ENCODE assay signal across 10 cellular contexts in the genomic region with DNA sequence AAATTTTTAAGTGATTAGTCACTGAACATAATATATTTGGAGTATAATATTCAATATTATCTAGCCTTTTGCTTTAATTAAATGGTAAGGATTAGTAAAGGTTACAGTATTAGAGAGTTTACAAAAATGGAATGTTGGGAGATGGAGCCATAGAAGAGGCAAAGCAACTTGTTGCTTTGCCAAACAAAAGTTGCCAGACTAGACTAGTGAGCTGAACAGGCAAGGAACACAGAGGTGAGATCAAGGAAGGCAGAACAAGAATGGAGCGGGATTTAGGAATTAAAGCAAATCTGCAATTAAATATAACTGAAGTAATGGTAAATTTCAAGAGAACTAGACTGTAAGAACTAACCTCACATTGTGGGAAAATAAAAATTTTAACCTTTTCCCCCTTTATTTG. TPM values are rescaled to one million over a fixed set of nuclear protein-coding genes. Genes with fewer than 3 reads are reported as not detected.
DNase-seq lines count a peak whose midpoint lies in the region; ATAC-seq, FAIRE-seq and TF ChIP-seq lines count a peak whose summit lies in the region.
"Had no signal": no experiment of that assay in that cellular context is flagged by ENCODE, and none has a peak within 500 bp of the region (broad histone marks: within the 10 kb centered on the region; RNA-seq: fewer than 3 reads in every experiment).

No MANE protein-coding gene starts in this region.

- H4K20me1 ChIP-seq in SK-N-SH (ENCODE audit: insufficient read depth), result peaks cover 38% of the 10 kb centered on the region
- peaks cover 28% of the 10 kb centered on the region for H4K20me1 ChIP-seq in PC-9 (ENCODE audit: insufficient read depth)

- H3K36me3 ChIP-seq in SK-N-SH (replicated peaks in 1 of 2; ENCODE audit: control insufficient read depth in 1 of 2, insufficient read depth in 2 of 2, low read length in 1 of 2) (peaks cover 32 to 53% of the 10 kb centered on the region in 2 experiments), PC-9 (ENCODE audit: low read depth) (peaks cover 27% of the 10 kb centered on the region), small intestine (ENCODE audit: control insufficient read depth in 2 of 2, insufficient read depth in 2 of 2, low read length in 2 of 2) (no peaks in the 10 kb centered on the region)

- no TSS peak for BruUV-seq in PC-9 (replicated peaks; lab: Mats Ljungman, UMichigan)

- H3K9me2 ChIP-seq in SK-N-SH (no peaks in the 10 kb centered on the region), PC-9 (ENCODE audit: insufficient read depth) (no peaks in the 10 kb centered on the region)

- no peak for TF ChIP-seq CTCF in SK-N-SH (IDR thresholded peaks at IDR 0.05)
- TF ChIP-seq CTCF in PC-9 (conservative IDR thresholded peaks at IDR 0.05), result no peak
- no peak for TF ChIP-seq CTCF in epithelial cell of esophagus (IDR thresholded peaks at IDR 0.05; ENCODE audit: insufficient read depth, low read depth, low read length, missing control alignments)

- WGBS in SK-N-SH (ENCODE audit: low lambda C conversion rate), result 93% methylated on average over 1 of the region's 1 CpG
- 17 to 54% (median 44%) methylated on average over 1 of the region's 1 CpG for WGBS in small intestine, 3 donors

- TF ChIP-seq RAD21 in SK-N-SH (IDR thresholded peaks at IDR 0.05; ENCODE audit: low read length), result no peak

- peaks cover 15 to 20% of the 10 kb centered on the region in 2 experiments; a peak in 3 of 4 replicates for H3K4me1 ChIP-seq in SK-N-SH (ENCODE audit: control insufficient read depth in 1 of 2, insufficient read depth in 2 of 2, low read depth in 1 of 2, low read length in 1 of 2)
- H3K4me1 ChIP-seq in PC-9 (replicated peaks; ENCODE audit: insufficient read depth), result peaks cover 29% of the 10 kb centered on the region
- no peaks in the 10 kb centered on the region for H3K4me1 ChIP-seq in small intestine (ENCODE audit: control insufficient read depth in 2 of 2, insufficient read depth in 1 of 2, low read depth in 1 of 2, low read length in 1 of 2)

- TF ChIP-seq EP300 in SK-N-SH (IDR thresholded peaks at IDR 0.05; ENCODE audit: borderline replicate concordance in 1 of 2, low read depth in 1 of 2, low read length in 1 of 2), result no peak

- peak overlapping the region in 1 of 2 experiments; percentile 85; a peak in 3 of 4 replicates for H3K4me3 ChIP-seq in SK-N-SH (ENCODE audit: low read depth in 2 of 2, low read length in 1 of 2)
- peak overlapping the region; percentile 99; the same call in 1 of the 2 replicates for H3K4me3 ChIP-seq in PC-9
- peak overlapping the region; percentile 91 for H3K4me3 ChIP-seq in epithelial cell of esophagus (ENCODE audit: low read length)
- H3K4me3 ChIP-seq in small intestine (ENCODE audit: low read depth in 1 of 2, low read length in 2 of 2), result no peak overlapping the region
- H3K4me3 ChIP-seq: SJSA1 had no signal

- no peak overlapping the region for H2AFZ ChIP-seq in SK-N-SH (ENCODE audit: low read depth)
- no peak overlapping the region for H2AFZ ChIP-seq in PC-9

- no peak for ATAC-seq in SK-N-SH treated with all-trans-retinoic acid at 6 μM for 48 hours
- no peak for ATAC-seq in HG02870 (IDR thresholded peaks at IDR 0.05; ENCODE audit: unreplicated experiment)
- no peak for ATAC-seq in left lobe of liver

- DNase-seq in SK-N-SH (no peak), PC-9 (peak in 1 of 2 experiments; percentile 62), epithelial cell of esophagus (ENCODE audit: low read depth) (peak; percentile 72), small intestine (peak; percentile 45), left lobe of liver (ENCODE audit: low spot score) (no peak)
- DNase-seq in effector CD4-positive, alpha-beta T cell, result no peak
- DNase-seq: hypothalamus had no signal

- CTCF ChIA-PET in SK-N-SH (lab: Yijun Ruan, JAX) (interaction anchor here (0.6 to 1.4 kb wide), 2 partner anchors 36 to 193 kb away, joined by 3 to 5 read pairs; no protein-coding TSS in a partner anchor), PC-9 (lab: Charles Lee) (no interaction called here)

- H3K27ac ChIP-seq in SK-N-SH (ENCODE audit: low read depth in 2 of 2, low read length in 1 of 2) (peak overlapping the region in 1 of 2 experiments; percentile 98; a peak in 2 of 4 replicates), PC-9 (peak overlapping the region; percentile 96), small intestine (ENCODE audit: low read depth in 1 of 2, low read length in 1 of 2) (peak overlapping the region in 1 of 2 donors; percentile 49)
- H3K27ac ChIP-seq: SJSA1 had no signal

- intact Hi-C loops in PC-9 (cut with micrococcal nuclease; ENCODE audit: unreplicated experiment), result loop anchor here (1.0 to 2.0 kb wide), 2 partner anchors 65 to 103 kb away; no protein-coding TSS in a partner anchor

- H3K4me2 ChIP-seq in SK-N-SH (peak overlapping the region; percentile 72), PC-9 (peak overlapping the region; percentile 97)

- H3K27me3 ChIP-seq in SK-N-SH (ENCODE audit: insufficient read depth) (no peaks in the 10 kb centered on the region), PC-9 (ENCODE audit: insufficient read depth, low read depth) (no peaks in the 10 kb centered on the region), small intestine (ENCODE audit: control insufficient read depth in 2 of 2, insufficient read depth in 2 of 2, low read length in 2 of 2) (no peaks in the 10 kb centered on the region)
- H3K27me3 ChIP-seq: SJSA1 had no signal

- H3F3A ChIP-seq in SK-N-SH (replicated peaks; ENCODE audit: insufficient read depth) (peaks cover 51% of the 10 kb centered on the region), PC-9 (ENCODE audit: insufficient read depth, low read depth) (peaks cover 38% of the 10 kb centered on the region)

- POLR2A ChIA-PET in SK-N-SH (lab: Yijun Ruan, JAX) (no interaction called here), PC-9 (lab: Charles Lee; ENCODE audit: unreplicated experiment) (interaction anchor here (0.7 to 1.0 kb wide), 3 partner anchors 30 to 210 kb away, joined by 3 to 5 read pairs (median 3); no protein-coding TSS in a partner anchor)

- peak overlapping the region; percentile 98 for H3K9ac ChIP-seq in SK-N-SH

- H3K79me2 ChIP-seq in SK-N-SH (ENCODE audit: insufficient read depth) (peaks cover 91% of the 10 kb centered on the region), PC-9 (ENCODE audit: low read depth) (peaks cover 82% of the 10 kb centered on the region)

- FAIRE-seq in small intestine (lab: Jason Lieb, UNC), result no peak

- no peaks in the 10 kb centered on the region for H3K9me3 ChIP-seq in SK-N-SH
- no peaks in the 10 kb centered on the region for H3K9me3 ChIP-seq in PC-9 (ENCODE audit: insufficient read depth, low read depth)
- no peaks in the 10 kb centered on the region for H3K9me3 ChIP-seq in small intestine (ENCODE audit: control insufficient read depth, low read depth)
- H3K9me3 ChIP-seq: SJSA1 had no signal

TF ChIP-seq in SK-N-SH, 30 proteins besides CTCF, POLR2A, EP300 and RAD21:
- TF ChIP-seq USF2 (IDR thresholded peaks at IDR 0.05; ENCODE audit: borderline replicate concordance, low read depth, low read length) (no peak), JUND (IDR thresholded peaks at IDR 0.05) (no peak)
TF ChIP-seq in SK-N-SH: peak in this region for 0.

TF ChIP-seq in SK-N-SH treated with all-trans-retinoic acid at 6 μM for 48 hours, 23 proteins besides CTCF, POLR2A, EP300 and RAD21:
- no peak for TF ChIP-seq ZNF70 (CRISPR knock-in tag; IDR thresholded peaks at IDR 0.05)
- TF ChIP-seq ZFP3 (CRISPR knock-in tag; IDR thresholded peaks at IDR 0.05), result no peak
- no peak for TF ChIP-seq ZNF8 (CRISPR knock-in tag; IDR thresholded peaks at IDR 0.05)
- TF ChIP-seq, protein P1, sequence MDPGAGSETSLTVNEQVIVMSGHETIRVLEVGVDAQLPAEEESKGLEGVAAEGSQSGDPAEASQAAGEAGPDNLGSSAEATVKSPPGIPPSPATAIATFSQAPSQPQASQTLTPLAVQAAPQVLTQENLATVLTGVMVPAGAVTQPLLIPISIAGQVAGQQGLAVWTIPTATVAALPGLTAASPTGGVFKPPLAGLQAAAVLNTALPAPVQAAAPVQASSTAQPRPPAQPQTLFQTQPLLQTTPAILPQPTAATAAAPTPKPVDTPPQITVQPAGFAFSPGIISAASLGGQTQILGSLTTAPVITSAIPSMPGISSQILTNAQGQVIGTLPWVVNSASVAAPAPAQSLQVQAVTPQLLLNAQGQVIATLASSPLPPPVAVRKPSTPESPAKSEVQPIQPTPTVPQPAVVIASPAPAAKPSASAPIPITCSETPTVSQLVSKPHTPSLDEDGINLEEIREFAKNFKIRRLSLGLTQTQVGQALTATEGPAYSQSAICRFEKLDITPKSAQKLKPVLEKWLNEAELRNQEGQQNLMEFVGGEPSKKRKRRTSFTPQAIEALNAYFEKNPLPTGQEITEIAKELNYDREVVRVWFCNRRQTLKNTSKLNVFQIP (CRISPR knock-in tag; IDR thresholded peaks at IDR 0.05; ENCODE audit: borderline replicate concordance, low read depth), result no peak
- TF ChIP-seq ISL1 (CRISPR knock-in tag; IDR thresholded peaks at IDR 0.05), result no peak
- no peak for TF ChIP-seq TCF4 (CRISPR knock-in tag; IDR thresholded peaks at IDR 0.05; ENCODE audit: borderline replicate concordance)
- TF ChIP-seq, protein P2, sequence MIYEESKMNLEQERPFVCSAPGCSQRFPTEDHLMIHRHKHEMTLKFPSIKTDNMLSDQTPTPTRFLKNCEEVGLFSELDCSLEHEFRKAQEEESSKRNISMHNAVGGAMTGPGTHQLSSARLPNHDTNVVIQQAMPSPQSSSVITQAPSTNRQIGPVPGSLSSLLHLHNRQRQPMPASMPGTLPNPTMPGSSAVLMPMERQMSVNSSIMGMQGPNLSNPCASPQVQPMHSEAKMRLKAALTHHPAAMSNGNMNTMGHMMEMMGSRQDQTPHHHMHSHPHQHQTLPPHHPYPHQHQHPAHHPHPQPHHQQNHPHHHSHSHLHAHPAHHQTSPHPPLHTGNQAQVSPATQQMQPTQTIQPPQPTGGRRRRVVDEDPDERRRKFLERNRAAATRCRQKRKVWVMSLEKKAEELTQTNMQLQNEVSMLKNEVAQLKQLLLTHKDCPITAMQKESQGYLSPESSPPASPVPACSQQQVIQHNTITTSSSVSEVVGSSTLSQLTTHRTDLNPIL (CRISPR knock-in tag; IDR thresholded peaks at IDR 0.05; ENCODE audit: low read depth), result no peak

RNA-seq across cellular contexts. Expression of gene ARF6, which starts 5.1 kb away (rescaled TPM):
- polyA plus RNA-seq in SK-N-SH (2012; rRNA removed) (32.2 and 45.2 TPM in 2 replicates), small intestine (10 to 100 TPM; 51.9 to 65.4 (median 64.6) TPM)
- 39.8 and 44.0 TPM in 2 replicates for polyA plus RNA-seq in SK-N-SH (2012; cell fraction: cytosol; rRNA removed)
- polyA plus RNA-seq in SK-N-SH (2012; cell fraction: nucleus; rRNA removed), result 21.8 and 24.4 TPM in 2 replicates
- total RNA-seq in PC-9 (2021) (46.8 and 65.3 TPM in 2 replicates), left lobe of liver (20.9 TPM)

RNA-seq across cellular contexts. Expression of gene NEMF, which starts 45.4 kb away (rescaled TPM):
- 14.0 and 15.4 TPM in 2 replicates for polyA plus RNA-seq in SK-N-SH (2012; rRNA removed)
- polyA plus RNA-seq in SK-N-SH (2012; cell fraction: cytosol; rRNA removed), result 15.7 and 24.6 TPM in 2 replicates
- polyA plus RNA-seq in SK-N-SH (2012; cell fraction: nucleus; rRNA removed), result 24.4 and 43.8 TPM in 2 replicates
- total RNA-seq in PC-9 (2021), result 49.7 and 67.6 TPM in 2 replicates
- polyA plus RNA-seq in small intestine, result 10 to 100 TPM; 19.6 to 33.5 (median 29.1) TPM
- 18.2 TPM for total RNA-seq in left lobe of liver

Comparison
In these comparisons a context has a peak if more than half of its experiments do, and no peak if none do; other contexts are left out.
1. DNase-seq: peak in epithelial cell of esophagus (single experiment) and small intestine (single experiment); none in SK-N-SH (single experiment), effector CD4-positive, alpha-beta T cell (single experiment) and left lobe of liver (single experiment).
2. H3K4me3 ChIP-seq: peak in PC-9 (single experiment) and epithelial cell of esophagus (single experiment); none in small intestine (0 of 2).